20 cellular contexts compared by ENCODE assay signal in the genomic region with DNA sequence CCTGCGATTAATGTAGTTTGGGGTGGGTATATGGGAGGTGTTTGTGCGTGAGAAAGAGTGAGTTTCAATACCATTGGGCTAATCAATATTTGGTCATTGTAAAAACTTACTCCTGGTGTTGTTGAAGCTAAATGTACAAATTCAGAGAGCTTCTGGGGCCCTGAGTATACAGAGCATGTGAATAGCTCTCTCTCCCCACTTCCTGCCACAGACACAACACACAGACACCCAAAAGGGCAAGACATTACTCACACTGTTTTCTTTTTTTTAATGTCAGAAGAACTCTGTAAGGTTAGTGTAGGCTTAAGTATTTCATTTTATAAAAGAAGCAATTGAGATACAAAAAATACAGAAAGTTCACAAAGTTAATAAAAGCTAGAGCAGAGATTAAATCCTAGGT.
DNase-seq lines count a peak whose midpoint lies in the region; ATAC-seq and TF ChIP-seq lines count a peak whose summit lies in the region.
"Had no signal": no experiment of that assay in that cellular context is flagged by ENCODE, and none has a peak within 500 bp of the region (broad histone marks: within the 10 kb centered on the region; RNA-seq: fewer than 3 reads in every experiment).

No MANE protein-coding gene starts in this region.

- peak; percentile 80 for ATAC-seq in activated naive CD8-positive, alpha-beta T cell treated with anti-CD3 and anti-CD28 coated beads, Interleukin-2, amount 50 U/mL, for 24 hours
- ATAC-seq in upper lobe of right lung: no peak
- ATAC-seq: WTC11 had no signal

- no peak overlapping the region for H3K4me3 ChIP-seq in Jurkat, Clone E6-1 (ENCODE audit: low read length)
- no peak overlapping the region for H3K4me3 ChIP-seq in upper lobe of right lung
- H3K4me3 ChIP-seq: adrenal gland, esophagus squamous epithelium, PC-9, skin epidermis had no signal

- no peak overlapping the region for H3K4me3 Mint-ChIP-seq in activated naive CD8-positive, alpha-beta T cell treated with anti-CD3 and anti-CD28 coated beads, Interleukin-2, amount 50 U/mL, for 24 hours
- H3K4me3 Mint-ChIP-seq in glutamatergic neuron (ENCODE audit: unreplicated experiment) (no peak overlapping the region), mesothelial cell of epicardium (no peak overlapping the region)
- H3K4me3 Mint-ChIP-seq: stimulated activated naive CD8-positive, alpha-beta T cell treated with anti-CD3 and anti-CD28 coated beads, Interleukin-15, Interleukin-2, amounts not matched to agents 100 ng/mL and 50 ng/mL, for 24 hours; WTC11 had no signal

- H3K36me3 Mint-ChIP-seq in activated naive CD8-positive, alpha-beta T cell treated with anti-CD3 and anti-CD28 coated beads, Interleukin-2, amount 50 U/mL, for 24 hours (ENCODE audit: low read depth): no peaks in the 10 kb centered on the region
- H3K36me3 Mint-ChIP-seq in glutamatergic neuron (ENCODE audit: unreplicated experiment) (no peaks in the 10 kb centered on the region), mesothelial cell of epicardium (no peaks in the 10 kb centered on the region)
- H3K36me3 Mint-ChIP-seq: WTC11 had no signal

- TF ChIP-seq CTCF in glutamatergic neuron (IDR thresholded peaks at IDR 0.05; ENCODE audit: partially characterized antibody, unreplicated experiment) (no peak), upper lobe of right lung (IDR thresholded peaks at IDR 0.05) (no peak), mesothelial cell of epicardium (IDR thresholded peaks at IDR 0.05; ENCODE audit: unreplicated experiment) (no peak)

- H3K36me3 ChIP-seq in upper lobe of right lung: no peaks in the 10 kb centered on the region
- H3K36me3 ChIP-seq: adrenal gland, esophagus squamous epithelium had no signal

- intact Hi-C loops in upper lobe of right lung (cut with DNase I): no loop called here

- no peaks in the 10 kb centered on the region for H3K4me1 ChIP-seq in upper lobe of right lung
- H3K4me1 ChIP-seq: adrenal gland, esophagus squamous epithelium had no signal

- H3K27ac ChIP-seq in upper lobe of right lung: no peak overlapping the region
- H3K27ac ChIP-seq: adrenal gland, esophagus squamous epithelium, PC-9, skin epidermis had no signal

- no peaks in the 10 kb centered on the region for H3K27me3 ChIP-seq in upper lobe of right lung
- H3K27me3 ChIP-seq: adrenal gland, esophagus squamous epithelium had no signal

- H3K27me3 Mint-ChIP-seq in activated naive CD8-positive, alpha-beta T cell treated with anti-CD3 and anti-CD28 coated beads, Interleukin-2, amount 50 U/mL, for 24 hours: no peaks in the 10 kb centered on the region
- H3K27me3 Mint-ChIP-seq in glutamatergic neuron (ENCODE audit: unreplicated experiment): peaks cover 3% of the 10 kb centered on the region
- H3K27me3 Mint-ChIP-seq in mesothelial cell of epicardium (ENCODE audit: low read depth): peaks cover 2% of the 10 kb centered on the region
- H3K27me3 Mint-ChIP-seq: stimulated activated naive CD8-positive, alpha-beta T cell treated with anti-CD3 and anti-CD28 coated beads, Interleukin-15, Interleukin-2, amounts not matched to agents 100 ng/mL and 50 ng/mL, for 24 hours had no signal

- no peaks in the 10 kb centered on the region for H3K9me3 ChIP-seq in upper lobe of right lung
- H3K9me3 ChIP-seq: adrenal gland, esophagus squamous epithelium had no signal

- H3K4me1 Mint-ChIP-seq in activated naive CD8-positive, alpha-beta T cell treated with anti-CD3 and anti-CD28 coated beads, Interleukin-2, amount 50 U/mL, for 24 hours: peaks cover 9% of the 10 kb centered on the region
- H3K4me1 Mint-ChIP-seq in glutamatergic neuron (ENCODE audit: low read depth, unreplicated experiment) (peaks cover 32% of the 10 kb centered on the region), mesothelial cell of epicardium (no peaks in the 10 kb centered on the region)

- H3K9me3 Mint-ChIP-seq in activated naive CD8-positive, alpha-beta T cell treated with anti-CD3 and anti-CD28 coated beads, Interleukin-2, amount 50 U/mL, for 24 hours: no peaks in the 10 kb centered on the region
- H3K9me3 Mint-ChIP-seq in glutamatergic neuron (ENCODE audit: unreplicated experiment) (peaks cover 7% of the 10 kb centered on the region), mesothelial cell of epicardium (no peaks in the 10 kb centered on the region)
- H3K9me3 Mint-ChIP-seq: WTC11 had no signal

- H3K27ac Mint-ChIP-seq in activated naive CD8-positive, alpha-beta T cell treated with anti-CD3 and anti-CD28 coated beads, Interleukin-2, amount 50 U/mL, for 24 hours: peak overlapping the region; percentile 7
- H3K27ac Mint-ChIP-seq in glutamatergic neuron (ENCODE audit: unreplicated experiment) (peak overlapping the region; percentile 40), mesothelial cell of epicardium (no peak overlapping the region)
- H3K27ac Mint-ChIP-seq: stimulated activated naive CD8-positive, alpha-beta T cell treated with anti-CD3 and anti-CD28 coated beads, Interleukin-15, Interleukin-2, amounts not matched to agents 100 ng/mL and 50 ng/mL, for 24 hours; WTC11 had no signal

- DNase-seq in A172 (ENCODE audit: low spot score) (peak; percentile 30), glutamatergic neuron (no peak), NCI-H1436 treated with DMSO at 0.1 percent for 48 hours (lab: John Stamatoyannopoulos, UW) (no peak), upper lobe of right lung (no peak), mesothelial cell of epicardium (ENCODE audit: low spot score in 2 of 2, unreplicated experiment in 2 of 2) (no peak)
- DNase-seq in Jurkat, Clone E6-1 (ENCODE audit: low read depth, low spot score): peak; percentile 14
- DNase-seq in activated naive CD8-positive, alpha-beta T cell treated with anti-CD3 and anti-CD28 coated beads, Interleukin-2, amount 50 U/mL, for 24 hours: no peak
- no peak for DNase-seq in effector CD8-positive, alpha-beta T cell (lab: John Stamatoyannopoulos, UW)
- DNase-seq: activated CD8-positive, alpha-beta memory T cell treated with anti-CD3 and anti-CD28 coated beads, Interleukin-2, amount 50 U/mL, for 4 hours; adrenal gland; Calu3; esophagus squamous epithelium; H7; NCI-H1417; NCI-H526; occipital lobe; PC-9 had no signal

Comparison
In these comparisons a context has a peak if more than half of its experiments do, and no peak if none do; other contexts are left out.
1. DNase-seq: peak in A172 (single experiment) and Jurkat, Clone E6-1 (single experiment); none in activated naive CD8-positive, alpha-beta T cell treated with anti-CD3 and anti-CD28 coated beads, Interleukin-2, amount 50 U/mL, for 24 hours (single experiment), glutamatergic neuron (single experiment), NCI-H1436 treated with DMSO at 0.1 percent for 48 hours (single experiment), upper lobe of right lung (single experiment), mesothelial cell of epicardium (0 of 2) and effector CD8-positive, alpha-beta T cell (single experiment).